ENCODE assay signal across 13 cellular contexts in genomic region chr1:117231748-117232373, GRCh38. TPM values are rescaled to one million over a fixed set of nuclear protein-coding genes. Genes with fewer than 3 reads are reported as not detected.
DNase-seq lines count a peak whose midpoint lies in the region; ATAC-seq and TF ChIP-seq lines count a peak whose summit lies in the region.
"Had no signal": no experiment of that assay in that cellular context is flagged by ENCODE, and none has a peak within 500 bp of the region (broad histone marks: within the 10 kb centered on the region; RNA-seq: fewer than 3 reads in every experiment).

No MANE protein-coding gene starts in this region.

- H3K4me3 ChIP-seq in colonic mucosa (no peak overlapping the region), sigmoid colon (no peak overlapping the region)
- H3K4me3 ChIP-seq: thoracic aorta had no signal

- no peak for TF ChIP-seq POLR2A in sigmoid colon (IDR thresholded peaks at IDR 0.05)

- H3K27ac Mint-ChIP-seq in nephron, result peak overlapping the region; percentile 76 to 90 (median 88)
- H3K27ac Mint-ChIP-seq: activated naive CD8-positive, alpha-beta T cell treated with anti-CD3 and anti-CD28 coated beads, Interleukin-2, amount 50 U/mL, for 24 hours had no signal

- TF ChIP-seq CTCF in colonic mucosa (IDR thresholded peaks at IDR 0.05), result no peak
- TF ChIP-seq CTCF in nephron (IDR thresholded peaks at IDR 0.05; ENCODE audit: unreplicated experiment in 3 of 3), result no peak
- TF ChIP-seq CTCF in sigmoid colon (IDR thresholded peaks at IDR 0.05), result no peak

- H3K36me3 ChIP-seq in colonic mucosa (no peaks in the 10 kb centered on the region), sigmoid colon (no peaks in the 10 kb centered on the region)
- H3K36me3 ChIP-seq: thoracic aorta had no signal

- H3K4me1 Mint-ChIP-seq in nephron, result peaks cover 32% of the 10 kb centered on the region
- H3K4me1 Mint-ChIP-seq: activated naive CD8-positive, alpha-beta T cell treated with anti-CD3 and anti-CD28 coated beads, Interleukin-2, amount 50 U/mL, for 24 hours had no signal

- no peaks in the 10 kb centered on the region for H3K27me3 ChIP-seq in colonic mucosa
- H3K27me3 ChIP-seq in sigmoid colon, result no peaks in the 10 kb centered on the region

- H3K9ac ChIP-seq in colonic mucosa (ENCODE audit: low read depth in 2 of 2, low read length in 2 of 2), result no peak overlapping the region

- H3K9me3 ChIP-seq in colonic mucosa, result no peaks in the 10 kb centered on the region
- H3K9me3 ChIP-seq in sigmoid colon, result no peaks in the 10 kb centered on the region
- H3K9me3 ChIP-seq: thoracic aorta had no signal

- H3K27me3 Mint-ChIP-seq in nephron (ENCODE audit: low read depth), result peaks cover 8% of the 10 kb centered on the region

- H3K4me3 Mint-ChIP-seq in nephron, result no peak overlapping the region
- H3K4me3 Mint-ChIP-seq: activated naive CD8-positive, alpha-beta T cell treated with anti-CD3 and anti-CD28 coated beads, Interleukin-2, amount 50 U/mL, for 24 hours had no signal

- ATAC-seq in GM19324 (IDR thresholded peaks at IDR 0.05; ENCODE audit: low FRiP score, unreplicated experiment), result no peak
- ATAC-seq: activated CD4-positive, CD25-positive, alpha-beta regulatory T cell treated with anti-CD3 and anti-CD28 coated beads, Interleukin-2, amount 50 U/mL, for 24 hours; activated naive CD8-positive, alpha-beta T cell treated with anti-CD3 and anti-CD28 coated beads, Interleukin-2, amount 50 U/mL, for 24 hours had no signal

- no peak for TF ChIP-seq EP300 in sigmoid colon (IDR thresholded peaks at IDR 0.05)

- 22 to 45% methylated on average over 4 of the region's 4 CpGs for WGBS in sigmoid colon, 2 donors

- no peaks in the 10 kb centered on the region for H3K9me3 Mint-ChIP-seq in nephron
- H3K9me3 Mint-ChIP-seq: activated naive CD8-positive, alpha-beta T cell treated with anti-CD3 and anti-CD28 coated beads, Interleukin-2, amount 50 U/mL, for 24 hours had no signal

- H3K27ac ChIP-seq in colonic mucosa (no peak overlapping the region), sigmoid colon (no peak overlapping the region)

- H3K36me3 Mint-ChIP-seq in nephron (ENCODE audit: low read depth), result no peaks in the 10 kb centered on the region

- intact Hi-C loops in colonic mucosa (cut with DNase I), result no loop called here
- intact Hi-C loops in sigmoid colon (cut with DNase I), result no loop called here

- DNase-seq in Ammon's horn (ENCODE audit: low spot score) (peak; percentile 21), NCI-H2081 treated with DMSO at 0.1 percent for 48 hours (lab: John Stamatoyannopoulos, UW) (peak; percentile 19), colonic mucosa (peak; percentile 54), sigmoid colon (no peak), T-helper 1 cell (no peak)
- DNase-seq in activated T-cell treated with anti-CD3 and anti-CD28 coated beads, Interleukin-2, amount 50 U/mL, for 48 hours, result no peak
- DNase-seq: activated CD8-positive, alpha-beta memory T cell treated with anti-CD3 and anti-CD28 coated beads, Interleukin-2, amount 50 U/mL, for 48 hours; activated naive CD8-positive, alpha-beta T cell treated with anti-CD3 and anti-CD28 coated beads, Interleukin-2, amount 50 U/mL, for 24 hours; occipital lobe had no signal

- H3K4me1 ChIP-seq in colonic mucosa, result no peaks in the 10 kb centered on the region
- peaks cover 0 to 13% (median 3%) of the 10 kb centered on the region in 4 donors for H3K4me1 ChIP-seq in sigmoid colon

RNA-seq across cellular contexts. Expression of gene VTCN1, which starts 21.1 kb away (rescaled TPM):
- not detected for total RNA-seq in colonic mucosa
- total RNA-seq in sigmoid colon, result not detected
- not detected for polyA plus RNA-seq in sigmoid colon
- total RNA-seq: thoracic aorta had no signal

Comparison
In these comparisons a context has a peak if more than half of its experiments do, and no peak if none do; other contexts are left out.
1. DNase-seq: peak in Ammon's horn (single experiment), NCI-H2081 treated with DMSO at 0.1 percent for 48 hours (single experiment) and colonic mucosa (single experiment); none in sigmoid colon (single experiment), T-helper 1 cell (0 of 5) and activated T-cell treated with anti-CD3 and anti-CD28 coated beads, Interleukin-2, amount 50 U/mL, for 48 hours (0 of 2).